Comparison of ENCODE assay signal across 8 cellular contexts in the genomic region with DNA sequence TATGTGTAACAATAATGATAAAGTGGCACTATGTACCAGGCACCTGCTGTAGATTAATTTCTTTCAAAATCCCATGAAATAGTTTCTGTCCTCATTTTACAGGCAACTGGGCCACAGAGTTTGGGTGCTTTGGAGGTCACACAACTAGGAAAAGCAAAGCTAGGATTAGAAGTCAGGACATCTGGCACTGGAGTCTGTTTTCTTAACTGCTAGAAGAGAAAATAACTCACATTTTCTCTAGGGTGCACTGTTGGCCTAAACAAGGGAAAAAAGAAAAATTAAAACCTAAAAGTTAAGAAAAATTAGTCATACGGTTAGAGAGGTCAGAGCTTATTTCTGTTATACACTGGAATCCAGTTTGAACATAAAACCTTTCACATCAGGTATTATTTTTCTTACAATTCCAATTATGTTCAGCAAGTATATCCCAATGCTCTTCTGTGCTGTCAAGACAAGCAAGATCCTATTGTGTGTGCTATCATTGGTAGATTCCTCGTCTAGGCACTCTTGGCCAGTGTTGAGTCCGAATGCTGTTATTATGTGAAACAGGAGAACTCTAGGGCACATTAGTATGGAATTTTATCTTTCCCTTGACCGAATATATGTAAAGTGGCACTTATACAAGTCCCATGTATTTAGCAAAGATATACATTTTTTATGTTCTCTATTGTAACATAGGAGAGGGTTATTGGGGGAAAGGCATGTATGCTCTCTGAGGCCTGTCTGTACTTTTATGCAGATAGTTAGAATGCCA. TPM values are rescaled to one million over a fixed set of nuclear protein-coding genes. Genes with fewer than 3 reads are reported as not detected.
DNase-seq lines count a peak whose midpoint lies in the region; ATAC-seq and TF ChIP-seq lines count a peak whose summit lies in the region.
"Had no signal": no experiment of that assay in that cellular context is flagged by ENCODE, and none has a peak within 500 bp of the region (broad histone marks: within the 10 kb centered on the region; RNA-seq: fewer than 3 reads in every experiment).

No MANE protein-coding gene starts in this region.

- H3K27me3 Mint-ChIP-seq in nephron (ENCODE audit: low read depth): no peaks in the 10 kb centered on the region

- no peaks in the 10 kb centered on the region for H3K9me3 Mint-ChIP-seq in nephron

- peak overlapping the region; percentile 48 to 93 (median 78) for H3K4me3 Mint-ChIP-seq in nephron

- H3K4me1 ChIP-seq in ES-I3 (ENCODE audit: insufficient read depth, low read length): peaks cover 4% of the 10 kb centered on the region; the same call in 1 of the 2 replicates

- peak overlapping the region; percentile 79 to 98 (median 98) for H3K27ac Mint-ChIP-seq in nephron

- peaks cover 20% of the 10 kb centered on the region for H3K36me3 Mint-ChIP-seq in nephron (ENCODE audit: low read depth)

- no peaks in the 10 kb centered on the region; the same call in 1 of the 2 replicates for H3K36me3 ChIP-seq in ES-I3 (ENCODE audit: insufficient read depth, low read length)

- TF ChIP-seq CTCF in nephron (IDR thresholded peaks at IDR 0.05; ENCODE audit: unreplicated experiment in 3 of 3): no peak

- H3K9ac ChIP-seq in ES-I3 (ENCODE audit: low read depth, low read length): peak overlapping the region; percentile 80; the same call in 1 of the 2 replicates

- DNase-seq in Kasumi-1 (lab: John Stamatoyannopoulos, UW) (peak; percentile 32 to 57), astrocyte of the hippocampus (ENCODE audit: low read depth, low spot score) (peak; percentile 7), HT-29 (ENCODE audit: low spot score) (no peak)
- DNase-seq: NCI-H345 had no signal

- peaks cover 18% of the 10 kb centered on the region for H3K4me1 Mint-ChIP-seq in nephron

- ATAC-seq in GM19328 (IDR thresholded peaks at IDR 0.05; ENCODE audit: unreplicated experiment) (no peak), HG03460 (IDR thresholded peaks at IDR 0.05; ENCODE audit: unreplicated experiment) (no peak)

- H3K9me3 ChIP-seq in ES-I3 (ENCODE audit: control insufficient read depth, insufficient read depth, low read length): no peaks in the 10 kb centered on the region

RNA-seq across cellular contexts. Expression of a gene that starts 1.5 kb away (rescaled TPM):
- 1.9 and 2.3 TPM in 2 replicates for total RNA-seq in HT-29 (2014; rRNA removed; shearing (Covaris generic))

RNA-seq across cellular contexts. Expression of a gene that starts 20.1 kb away (rescaled TPM):
- 29.6 and 32.9 TPM in 2 replicates for total RNA-seq in HT-29 (2014; rRNA removed; shearing (Covaris generic))

RNA-seq across cellular contexts. Expression of a gene that starts 20.2 kb away (rescaled TPM):
- 6.9 and 10.4 TPM in 2 replicates for total RNA-seq in HT-29 (2014; rRNA removed; shearing (Covaris generic))
